ENCODE assay signal across 8 cellular contexts in genomic region chr21:32771134-32771523, GRCh38. TPM values are rescaled to one million over a fixed set of nuclear protein-coding genes. Genes with fewer than 3 reads are reported as not detected.
DNase-seq lines count a peak whose midpoint lies in the region; ATAC-seq and TF ChIP-seq lines count a peak whose summit lies in the region.

No MANE protein-coding gene starts in this region.

- H3K36me3 Mint-ChIP-seq in naive B cell = peaks cover 19 to 37% of the 10 kb centered on the region in 2 donors
- H3K36me3 Mint-ChIP-seq in type B pancreatic cell = peaks cover 33% of the 10 kb centered on the region

- H3K4me3 Mint-ChIP-seq in naive B cell (peak overlapping the region; percentile 85 to 99 (median 90)), type B pancreatic cell (peak overlapping the region; percentile 99)

- H3K9me3 Mint-ChIP-seq in naive B cell = peaks cover 0 to 4% (median 1%) of the 10 kb centered on the region in 7 donors
- no peaks in the 10 kb centered on the region for H3K9me3 Mint-ChIP-seq in type B pancreatic cell

- ATAC-seq in HG02623 (IDR thresholded peaks at IDR 0.05; ENCODE audit: unreplicated experiment) (peak; percentile 29), esophagus mucosa (peak; percentile 59), naive B cell (ENCODE audit: low read depth in 2 of 2) (peak; percentile 43 to 44)

- H3K4me1 Mint-ChIP-seq in naive B cell (peaks cover 34 to 51% (median 48%) of the 10 kb centered on the region in 3 donors), type B pancreatic cell (ENCODE audit: unreplicated experiment) (peaks cover 42% of the 10 kb centered on the region)

- H3K27ac Mint-ChIP-seq in naive B cell (peak overlapping the region; percentile 46 to 100 (median 90)), type B pancreatic cell (peak overlapping the region; percentile 97)

- peak; percentile 64 for DNase-seq in GM10266 (ENCODE audit: extremely low spot score)
- DNase-seq in NCI-H2171 treated with DMSO at 0.1 percent for 48 hours (lab: John Stamatoyannopoulos, UW) = peak; percentile 48
- peak in 2 of 3 experiments; percentile 11 to 15 for DNase-seq in activated CD8-positive, alpha-beta memory T cell treated with anti-CD3 and anti-CD28 coated beads for 48 hours (ENCODE audit: low read depth in 2 of 3, low spot score in 2 of 3)
- no peak for DNase-seq in naive B cell
- peak; percentile 74 for DNase-seq in type B pancreatic cell (ENCODE audit: extremely low spot score, unreplicated experiment)

- TF ChIP-seq CTCF in 22Rv1 (IDR thresholded peaks at IDR 0.05) = no peak
- TF ChIP-seq CTCF in GM10266 (IDR thresholded peaks at IDR 0.05; ENCODE audit: control insufficient read depth, insufficient read depth, low read depth, missing control alignments) = no peak
- no peak for TF ChIP-seq CTCF in type B pancreatic cell (conservative IDR thresholded peaks at IDR 0.05)

- H3K27me3 Mint-ChIP-seq in naive B cell (no peaks in the 10 kb centered on the region), type B pancreatic cell (peaks cover 7% of the 10 kb centered on the region)

- peak overlapping the region; percentile 94 for H3K27ac ChIP-seq in 22Rv1

RNA-seq across cellular contexts. Expression of gene PAXBP1, which starts 0.4 kb away (rescaled TPM):
- total RNA-seq in esophagus mucosa (16.5 TPM), type B pancreatic cell (ENCODE audit: low replicate concordance) (52.0 and 80.2 TPM in 2 replicates)
- 10 to 100 TPM in 2 of 6 donors, 1 to 10 TPM in 4; 4.9 to 15.5 (median 8.8) TPM for polyA plus RNA-seq in naive B cell (ENCODE audit: low read depth in 6 of 6)

RNA-seq across cellular contexts. Expression of gene SYNJ1, which starts 43.3 kb away (rescaled TPM):
- total RNA-seq in esophagus mucosa = 4.9 TPM
- 1 to 10 TPM in 5 of 6 donors, not detected in 1; 1.2 to 1.9 (median 1.6) TPM for polyA plus RNA-seq in naive B cell (ENCODE audit: low read depth in 6 of 6)
- 11.1 and 12.0 TPM in 2 replicates for total RNA-seq in type B pancreatic cell (ENCODE audit: low replicate concordance)
